ENCODE assay signal across 8 cellular contexts in the genomic region with DNA sequence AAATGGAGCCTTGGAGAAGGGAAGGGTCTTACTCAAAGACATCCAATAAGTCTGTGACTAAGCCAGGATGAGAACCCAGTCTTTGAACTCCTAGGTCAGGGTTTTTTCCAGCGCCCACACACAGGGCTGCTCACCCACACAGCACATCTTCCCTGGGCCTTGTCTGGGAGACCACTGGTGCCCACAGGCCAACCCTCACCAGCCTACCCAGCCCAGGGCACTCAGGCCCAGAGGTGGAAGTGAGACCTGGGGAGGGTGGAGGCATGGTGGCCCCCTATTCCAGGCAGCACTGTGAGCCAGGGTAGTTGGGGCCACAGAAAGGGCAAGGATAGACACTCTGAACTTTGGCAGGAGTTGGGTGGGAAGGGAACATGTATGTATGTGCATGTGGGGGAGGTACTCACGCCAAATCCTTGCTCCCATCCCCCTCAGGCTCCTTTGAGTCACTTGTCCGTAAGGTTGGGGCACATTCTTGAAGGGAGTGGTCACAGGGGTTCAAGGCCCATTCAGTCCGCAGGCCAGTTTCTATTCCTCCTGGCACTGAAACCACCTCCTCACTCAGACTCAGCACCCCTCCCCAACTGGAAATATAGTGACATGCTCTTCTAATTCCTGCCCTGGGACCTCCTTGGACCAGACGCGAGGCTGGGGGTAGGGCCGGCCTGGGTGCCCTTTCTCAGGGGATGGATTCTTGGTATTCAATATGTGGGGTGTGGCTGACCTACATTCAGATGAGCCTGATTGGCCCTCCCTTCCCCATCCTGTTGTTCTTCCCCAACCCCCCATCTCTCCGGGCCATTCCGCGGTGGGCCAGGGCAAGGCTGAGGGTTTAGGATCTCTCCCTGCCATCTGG. TPM values are rescaled to one million over a fixed set of nuclear protein-coding genes. Genes with fewer than 3 reads are reported as not detected.
DNase-seq lines count a peak whose midpoint lies in the region; ATAC-seq lines count a peak whose summit lies in the region.

No MANE protein-coding gene starts in this region.

- DNase-seq in activated effector memory CD4-positive, alpha-beta T cell treated with anti-CD3 and anti-CD28 coated beads, Interleukin-2, amount 50 U/mL, for 16 hours, result peak; percentile 38
- no peak for DNase-seq in activated effector memory CD4-positive, alpha-beta T cell treated with Interleukin-2 at 50 U/mL for 16 hours
- DNase-seq in substantia nigra (lab: John Stamatoyannopoulos, UW), result peak in 2 of 49 donors; percentile 42 to 51
- DNase-seq in AG08396 (ENCODE audit: low spot score), result no peak
- no peak for DNase-seq in stimulated activated CD4-positive, alpha-beta T cell treated with anti-CD3 and anti-CD28 coated beads, Interleukin-2, amount 100 ng/mL, for 48 hours
- no peak for DNase-seq in NCI-H2107 (lab: John Stamatoyannopoulos, UW)

- peak overlapping the region; percentile 94 for H3K27ac ChIP-seq in substantia nigra (ENCODE audit: low read depth, low read length, poor library complexity, severe bottlenecking)

- ATAC-seq in HG03520 (IDR thresholded peaks at IDR 0.05; ENCODE audit: unreplicated experiment) (peak; percentile 10), esophagus mucosa (peak; percentile 5)

RNA-seq across cellular contexts. Expression of a gene that starts 2.9 kb away (rescaled TPM):
- total RNA-seq in esophagus mucosa, result 0.08 TPM

RNA-seq across cellular contexts. Expression of a gene that starts 10.7 kb away (rescaled TPM):
- 62.1 TPM for total RNA-seq in esophagus mucosa

RNA-seq across cellular contexts. Expression of a gene that starts 44.5 kb away (rescaled TPM):
- 73.1 TPM for total RNA-seq in esophagus mucosa

RNA-seq across cellular contexts. Expression of a gene that starts 54.2 kb away (rescaled TPM):
- total RNA-seq in esophagus mucosa, result 33.5 TPM
